ENCODE assay signal across 9 cellular contexts in the genomic region with DNA sequence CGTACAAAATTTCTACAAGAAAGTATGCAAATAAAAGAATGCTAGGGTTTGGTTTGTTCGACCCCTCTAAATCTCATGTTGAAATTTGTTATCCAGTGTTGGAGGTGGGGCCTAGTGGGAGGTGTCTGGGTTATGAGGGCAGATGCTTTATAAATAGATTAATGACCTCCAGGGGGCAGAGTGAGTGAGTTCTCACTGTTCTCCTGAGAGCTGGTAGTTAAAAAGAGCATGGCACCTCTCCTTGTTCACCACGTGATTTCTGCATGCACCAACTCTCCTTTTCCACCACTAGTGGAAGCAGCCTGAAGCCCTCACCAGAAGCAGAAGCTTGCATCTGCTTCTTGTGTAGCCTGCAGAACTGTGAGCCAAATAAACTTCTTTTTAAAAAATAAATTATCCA. TPM values are rescaled to one million over a fixed set of nuclear protein-coding genes. Genes with fewer than 3 reads are reported as not detected.
DNase-seq lines count a peak whose midpoint lies in the region; ATAC-seq, FAIRE-seq and TF ChIP-seq lines count a peak whose summit lies in the region.
"Had no signal": no experiment of that assay in that cellular context is flagged by ENCODE, and none has a peak within 500 bp of the region (broad histone marks: within the 10 kb centered on the region; RNA-seq: fewer than 3 reads in every experiment).

No MANE protein-coding gene starts in this region.

- TF ChIP-seq CTCF in D721Med (IDR thresholded peaks at IDR 0.05; ENCODE audit: insufficient read depth, missing control alignments): peak; percentile 30

- DNase-seq in D721Med (ENCODE audit: insufficient read length, low spot score) (no peak), NOMO-1 treated with DMSO at 0.1 percent for 48 hours (lab: John Stamatoyannopoulos, UW; ENCODE audit: unreplicated experiment) (peak; percentile 47), erythroblast (lab: John Stamatoyannopoulos, UW) (peak; percentile 62 to 67), GOT3 (lab: John Stamatoyannopoulos, UW) (no peak), GM12892 (ENCODE audit: insufficient read length) (no peak)
- no peak for DNase-seq in activated CD4-positive, CD25-positive, alpha-beta regulatory T cell treated with anti-CD3 and anti-CD28 coated beads, Interleukin-2, amount 50 U/mL, for 72 hours

- TF ChIP-seq POLR2A in erythroblast (IDR thresholded peaks at IDR 0.05; ENCODE audit: low read length) (no peak), GM12892 (IDR thresholded peaks at IDR 0.05; ENCODE audit: low read depth, low read length) (no peak)

- ATAC-seq in GM19328 (IDR thresholded peaks at IDR 0.05; ENCODE audit: unreplicated experiment) (peak; percentile 63), HG03139 (IDR thresholded peaks at IDR 0.05; ENCODE audit: unreplicated experiment) (peak; percentile 45)
- ATAC-seq: mucosa of descending colon had no signal

- FAIRE-seq in D721Med (lab: Jason Lieb, UNC) (no peak), GM12892 (lab: Jason Lieb, UNC) (no peak)

RNA-seq across cellular contexts. Expression of a gene that starts 50.4 kb away (rescaled TPM):
- not detected for polyA plus RNA-seq in GM12892 (2012; ENCODE audit: missing spikeins)

Comparison
In these comparisons a context has a peak if more than half of its experiments do, and no peak if none do; other contexts are left out.
1. DNase-seq: peak in NOMO-1 treated with DMSO at 0.1 percent for 48 hours (single experiment) and erythroblast (2 of 2); none in D721Med (single experiment), GOT3 (single experiment), activated CD4-positive, CD25-positive, alpha-beta regulatory T cell treated with anti-CD3 and anti-CD28 coated beads, Interleukin-2, amount 50 U/mL, for 72 hours (single experiment) and GM12892 (single experiment).